25 cellular contexts compared by ENCODE assay signal in the genomic region with DNA sequence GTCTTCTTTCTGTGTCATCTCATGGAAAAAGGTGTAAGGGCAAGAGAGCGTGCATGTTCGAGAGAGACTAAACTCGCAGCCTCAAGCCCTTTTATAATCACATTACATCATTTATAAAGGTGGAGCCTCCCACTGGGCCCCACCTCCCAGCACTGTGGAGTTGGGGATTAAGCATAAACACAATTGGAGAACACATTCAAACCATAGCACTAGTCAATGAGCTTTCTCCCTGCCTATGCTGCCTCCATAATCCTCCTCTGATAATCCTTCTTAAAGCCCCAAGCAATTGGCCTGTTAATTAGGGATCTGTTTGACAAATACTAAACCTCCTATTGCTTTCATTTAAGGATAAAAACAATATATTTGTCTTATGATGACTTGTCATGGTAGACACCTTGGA.
"Had no signal": no experiment of that assay in that cellular context is flagged by ENCODE, and none has a peak within 500 bp of the region (broad histone marks: within the 10 kb centered on the region; RNA-seq: fewer than 3 reads in every experiment).

No MANE protein-coding gene starts in this region.

- H3K4me1 Mint-ChIP-seq: naive thymus-derived CD4-positive, alpha-beta T cell; nephron; stimulated activated naive CD8-positive, alpha-beta T cell treated with anti-CD3 and anti-CD28 coated beads, Interleukin-15, amount 100 ng/mL, for 72 hours had no signal

- H3K27ac ChIP-seq: dorsolateral prefrontal cortex, esophagus muscularis mucosa, foreskin keratinocyte, gastroesophageal sphincter, heart left ventricle, hepatocyte, ovary, right lobe of liver, suprapubic skin had no signal

- H3K9me3 ChIP-seq: esophagus muscularis mucosa, gastroesophageal sphincter, heart left ventricle, ovary, right lobe of liver, suprapubic skin had no signal

- H3K79me2 ChIP-seq: hepatocyte had no signal

- H3K36me3 ChIP-seq: esophagus muscularis mucosa, gastroesophageal sphincter, heart left ventricle, ovary, right lobe of liver, suprapubic skin had no signal

- H3K4me3 Mint-ChIP-seq: naive thymus-derived CD4-positive, alpha-beta T cell; nephron; stimulated activated naive CD8-positive, alpha-beta T cell treated with anti-CD3 and anti-CD28 coated beads, Interleukin-15, amount 100 ng/mL, for 72 hours; type B pancreatic cell had no signal

- H3K4me3 ChIP-seq: dorsolateral prefrontal cortex, esophagus muscularis mucosa, gastroesophageal sphincter, heart left ventricle, hepatocyte, ovary, right lobe of liver, suprapubic skin had no signal

- DNase-seq: dorsolateral prefrontal cortex; effector CD8-positive, alpha-beta T cell; foreskin keratinocyte; heart left ventricle; kidney; mammary epithelial cell; mesendoderm; midbrain; naive thymus-derived CD4-positive, alpha-beta T cell; occipital lobe; ovary; retina; right lobe of liver; small intestine; stimulated activated CD4-positive, alpha-beta T cell treated with anti-CD3 and anti-CD28 coated beads, Interleukin-15, amount 100 ng/mL, for 24 hours; stimulated activated CD4-positive, alpha-beta T cell treated with anti-CD3 and anti-CD28 coated beads, Interleukin-2, amount 100 ng/mL, for 48 hours; stimulated activated CD8-positive, alpha-beta memory T cell treated with anti-CD3 and anti-CD28 coated beads, Interleukin-4, amount 100 ng/mL, for 48 hours; stimulated activated naive CD4-positive, alpha-beta T cell; stimulated activated naive CD8-positive, alpha-beta T cell treated with anti-CD3 and anti-CD28 coated beads, Interleukin-15, amount 100 ng/mL, for 72 hours had no signal

- H3K36me3 Mint-ChIP-seq: naive thymus-derived CD4-positive, alpha-beta T cell; type B pancreatic cell had no signal

- H3K27me3 ChIP-seq: esophagus muscularis mucosa, foreskin keratinocyte, gastroesophageal sphincter, heart left ventricle, hepatocyte, ovary, right lobe of liver, suprapubic skin had no signal

- H3K27ac Mint-ChIP-seq: naive thymus-derived CD4-positive, alpha-beta T cell; nephron; stimulated activated naive CD8-positive, alpha-beta T cell treated with anti-CD3 and anti-CD28 coated beads, Interleukin-15, amount 100 ng/mL, for 72 hours; type B pancreatic cell had no signal

- H2AFZ ChIP-seq: hepatocyte had no signal

- H3K4me2 ChIP-seq: hepatocyte had no signal

- H3K9me3 Mint-ChIP-seq: stimulated activated naive CD8-positive, alpha-beta T cell treated with anti-CD3 and anti-CD28 coated beads, Interleukin-15, amount 100 ng/mL, for 72 hours; type B pancreatic cell had no signal

- H3K4me1 ChIP-seq: esophagus muscularis mucosa, foreskin keratinocyte, gastroesophageal sphincter, right lobe of liver, suprapubic skin had no signal

- H3K27me3 Mint-ChIP-seq: stimulated activated naive CD8-positive, alpha-beta T cell treated with anti-CD3 and anti-CD28 coated beads, Interleukin-15, amount 100 ng/mL, for 72 hours; type B pancreatic cell had no signal
